In the genomic region with DNA sequence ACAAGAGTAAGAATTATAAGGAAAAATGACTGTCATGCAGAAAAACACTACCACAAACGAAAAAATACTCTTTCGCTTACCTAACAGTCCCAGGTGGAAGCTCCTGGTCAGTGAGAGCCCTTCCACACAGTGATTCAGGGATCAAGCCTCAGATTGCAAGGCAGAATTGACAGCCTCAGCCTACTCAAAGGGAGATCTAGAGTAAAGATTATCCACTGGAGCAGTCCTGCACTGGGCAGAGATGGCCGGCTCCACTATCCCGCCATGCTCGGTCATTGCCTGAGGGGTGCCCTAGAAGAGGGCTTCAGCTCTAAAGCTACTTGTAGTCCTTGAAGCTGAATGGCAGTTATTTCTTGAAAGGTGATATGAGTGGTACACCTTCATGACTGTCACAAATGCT, we compare ENCODE assay signal across 26 cellular contexts.
"Had no signal": no experiment of that assay in that cellular context is flagged by ENCODE, and none has a peak within 500 bp of the region (broad histone marks: within the 10 kb centered on the region; RNA-seq: fewer than 3 reads in every experiment).

No MANE protein-coding gene starts in this region.

- H3K27ac Mint-ChIP-seq: mesothelial cell of epicardium; naive B cell; natural killer cell; nephron progenitor cell; neural progenitor cell; progenitor cell of endocrine pancreas; stimulated activated memory B cell treated with anti-CD40 and anti-IgM and Interleukin-4, amounts not matched to agents 10 μg/mL and 1 μg/mL and 100 μg/mL, for 72 hours; stimulated activated naive CD8-positive, alpha-beta T cell treated with anti-CD3 and anti-CD28 coated beads, Interleukin-15, amount 100 ng/mL, for 72 hours; type B pancreatic cell had no signal

- H3K4me1 ChIP-seq: left ventricle myocardium inferior, neural progenitor cell, right atrium auricular region, right lobe of liver, tibial nerve, uterus had no signal

- DNase-seq: islet precursor cell; left ventricle myocardium inferior; mesendoderm; naive B cell; natural killer cell; nephron progenitor cell; occipital lobe; right lobe of liver; stimulated activated CD4-positive, alpha-beta T cell treated with anti-CD3 and anti-CD28 coated beads, Interleukin-1b, Interleukin-23, amount 100 ng/mL, for 48 hours; stimulated activated CD4-positive, alpha-beta T cell treated with anti-CD3 and anti-CD28 coated beads, Interleukin-2, amount 100 ng/mL, for 48 hours; stimulated activated CD4-positive, alpha-beta T cell treated with anti-CD3 and anti-CD28 coated beads, Interleukin-4, amount 100 ng/mL, for 4 hours; stimulated activated CD8-positive, alpha-beta memory T cell treated with anti-CD3 and anti-CD28 coated beads, Interleukin-4, amount 100 ng/mL, for 48 hours; stimulated activated naive CD4-positive, alpha-beta T cell treated with Interleukin-2 at 50 U/mL for 16 hours; stimulated activated naive CD8-positive, alpha-beta T cell treated with anti-CD3 and anti-CD28 coated beads, Interleukin-15, amount 100 ng/mL, for 72 hours; substantia nigra; uterus had no signal

- H3K4me1 Mint-ChIP-seq: naive B cell; natural killer cell; nephron progenitor cell; stimulated activated memory B cell treated with anti-CD40 and anti-IgM and Interleukin-4, amounts not matched to agents 10 μg/mL and 1 μg/mL and 100 μg/mL, for 72 hours had no signal

- H3K27ac ChIP-seq: left ventricle myocardium inferior, neural progenitor cell, neutrophil, right atrium auricular region, right lobe of liver, tibial nerve, uterus had no signal

- H3K9ac ChIP-seq: neural progenitor cell had no signal

- H3K36me3 ChIP-seq: left ventricle myocardium inferior, neural progenitor cell, neutrophil, right atrium auricular region, right lobe of liver, tibial nerve, uterus had no signal

- H3K9me3 ChIP-seq: left ventricle myocardium inferior, neutrophil, right atrium auricular region, right lobe of liver, tibial nerve, uterus had no signal

- H2AFZ ChIP-seq: neural progenitor cell had no signal

- H3K27me3 ChIP-seq: neural progenitor cell, right atrium auricular region, right lobe of liver, tibial nerve, uterus had no signal

- H3K4me3 ChIP-seq: left ventricle myocardium inferior, lung, neural progenitor cell, right atrium auricular region, right lobe of liver, smooth muscle cell, tibial nerve, uterus had no signal

- H3K4me2 ChIP-seq: neural progenitor cell, smooth muscle cell had no signal

- H3K27me3 Mint-ChIP-seq: progenitor cell of endocrine pancreas had no signal

- H3K36me3 Mint-ChIP-seq: mesothelial cell of epicardium; naive B cell; natural killer cell; neural progenitor cell; stimulated activated memory B cell treated with anti-CD40 and anti-IgM and Interleukin-4, amounts not matched to agents 10 μg/mL and 1 μg/mL and 100 μg/mL, for 72 hours; type B pancreatic cell had no signal

- ATAC-seq: natural killer cell; right lobe of liver; stimulated activated memory B cell treated with anti-CD40 and anti-IgM and Interleukin-4, amounts not matched to agents 10 μg/mL and 1 μg/mL and 100 μg/mL, for 72 hours; stimulated activated naive CD8-positive, alpha-beta T cell treated with anti-CD3 and anti-CD28 coated beads, Interleukin-15, amount 100 ng/mL, for 72 hours had no signal

- H3K4me3 Mint-ChIP-seq: mesothelial cell of epicardium; naive B cell; natural killer cell; nephron progenitor cell; neural progenitor cell; stimulated activated memory B cell treated with anti-CD40 and anti-IgM and Interleukin-4, amounts not matched to agents 10 μg/mL and 1 μg/mL and 100 μg/mL, for 72 hours; stimulated activated naive CD8-positive, alpha-beta T cell treated with anti-CD3 and anti-CD28 coated beads, Interleukin-15, amount 100 ng/mL, for 72 hours; type B pancreatic cell had no signal

- H3K9me3 Mint-ChIP-seq: mesothelial cell of epicardium; natural killer cell; nephron progenitor cell; stimulated activated memory B cell treated with anti-CD40 and anti-IgM and Interleukin-4, amounts not matched to agents 10 μg/mL and 1 μg/mL and 100 μg/mL, for 72 hours; type B pancreatic cell had no signal
